ENCODE assay signal across 18 cellular contexts in genomic region chr5:132826424-132827082, GRCh38. TPM values are rescaled to one million over a fixed set of nuclear protein-coding genes. Genes with fewer than 3 reads are reported as not detected.
A peak's percentile ranks its signal among the peaks of the same experiment; 100 is the strongest.
DNase-seq lines count a peak whose midpoint lies in the region; ATAC-seq, FAIRE-seq and TF ChIP-seq lines count a peak whose summit lies in the region.
"Had no signal": no experiment of that assay in that cellular context is flagged by ENCODE, and none has a peak within 500 bp of the region (broad histone marks: within the 10 kb centered on the region; RNA-seq: fewer than 3 reads in every experiment).

No MANE protein-coding gene starts in this region.

- peak overlapping the region; percentile 21 for H2BK120ac ChIP-seq in trophoblast cell (ENCODE audit: insufficient read depth, low read length, poor library complexity)

- H4K8ac ChIP-seq in trophoblast cell (ENCODE audit: low read depth, low read length): peak overlapping the region; percentile 64

- peak overlapping the region; percentile 24 for H2AFZ ChIP-seq in trophoblast cell (ENCODE audit: insufficient read depth, low read length, poor library complexity)

- no peak overlapping the region for H2BK12ac ChIP-seq in trophoblast cell (ENCODE audit: low read length)

- H3K14ac ChIP-seq in trophoblast cell (ENCODE audit: low read length): no peak overlapping the region

- no peak overlapping the region for H2BK5ac ChIP-seq in trophoblast cell (ENCODE audit: low read depth, low read length, poor library complexity)

- H4K12ac ChIP-seq in trophoblast cell (ENCODE audit: low read depth, low read length): no peak overlapping the region

- intact Hi-C loops in kidney (cut with DNase I): no loop called here

- peaks cover 15% of the 10 kb centered on the region for H3K4me1 Mint-ChIP-seq in T-helper 2 cell treated with Interferon-gamma antibody and Interleukin-4, amounts not matched to agents 5 μg/mL and 100 μg/mL, for 36 hours (ENCODE audit: low read depth)

- H3K27ac ChIP-seq in VCaP: peak overlapping the region; percentile 27
- H3K27ac ChIP-seq in kidney (ENCODE audit: low read depth in 2 of 2, low read length in 2 of 2): no peak overlapping the region
- H3K27ac ChIP-seq in trophoblast cell (ENCODE audit: low read depth, low read length): no peak overlapping the region
- H3K27ac ChIP-seq: body of pancreas, KMS-11 had no signal

- H3K9ac ChIP-seq in kidney (ENCODE audit: low read length in 2 of 2) (no peak overlapping the region), trophoblast cell (ENCODE audit: low read length) (no peak overlapping the region)
- H3K9ac ChIP-seq: KMS-11 had no signal

- peaks cover 68% of the 10 kb centered on the region for H3K27me3 Mint-ChIP-seq in T-helper 2 cell treated with Interferon-gamma antibody and Interleukin-4, amounts not matched to agents 5 μg/mL and 100 μg/mL, for 36 hours (ENCODE audit: low read depth)

- TF ChIP-seq CTCF in VCaP (conservative IDR thresholded peaks at IDR 0.05) (no peak), kidney (IDR thresholded peaks at IDR 0.05; ENCODE audit: borderline replicate concordance, extremely low read depth, insufficient read depth) (no peak)

- H3K79me1 ChIP-seq in trophoblast cell (ENCODE audit: low read length): peaks cover 23% of the 10 kb centered on the region

- H3K9me3 ChIP-seq in kidney (ENCODE audit: control insufficient read depth in 1 of 2, low read length in 2 of 2) (no peaks in the 10 kb centered on the region), trophoblast cell (ENCODE audit: insufficient read depth, low read depth, low read length) (no peaks in the 10 kb centered on the region)
- H3K9me3 ChIP-seq: body of pancreas had no signal

- H4K91ac ChIP-seq in trophoblast cell (ENCODE audit: low read depth, low read length): peak overlapping the region; percentile 53

- H3K4ac ChIP-seq in trophoblast cell (ENCODE audit: low read depth, low read length): no peak overlapping the region

- no peak for ATAC-seq in HG03135 (IDR thresholded peaks at IDR 0.05; ENCODE audit: unreplicated experiment)
- ATAC-seq: body of pancreas had no signal

- H3K79me2 ChIP-seq in trophoblast cell (ENCODE audit: control insufficient read depth, insufficient read depth, low read length, poor library complexity): peaks cover 6% of the 10 kb centered on the region

- H3K4me1 ChIP-seq in kidney (ENCODE audit: control insufficient read depth in 1 of 2, insufficient read depth in 1 of 2, low read depth in 1 of 2, low read length in 2 of 2): peaks cover 5 to 15% of the 10 kb centered on the region in 2 donors
- peaks cover 28 to 36% of the 10 kb centered on the region in 2 experiments for H3K4me1 ChIP-seq in trophoblast cell (ENCODE audit: control insufficient read depth in 1 of 2, insufficient read depth in 2 of 2, low read length in 2 of 2)

- H3K4me3 ChIP-seq in kidney (ENCODE audit: low read length in 2 of 2) (no peak overlapping the region), trophoblast cell (ENCODE audit: low read depth, low read length) (no peak overlapping the region)
- H3K4me3 ChIP-seq: body of pancreas had no signal

- DNase-seq in T-helper 2 cell treated with Interferon-gamma antibody and Interleukin-4, amounts not matched to agents 5 μg/mL and 100 μg/mL, for 36 hours (ENCODE audit: low spot score): no peak
- DNase-seq in T-helper 2 cell (no peak), kidney (peak; percentile 22), trophoblast cell (no peak), NCI-H2196 treated with DMSO at 0.1 percent for 48 hours (lab: John Stamatoyannopoulos, UW; ENCODE audit: unreplicated experiment) (no peak)
- no peak for DNase-seq in stimulated activated CD4-positive, alpha-beta T cell treated with anti-CD3 and anti-CD28 coated beads, Interleukin-15, amount 100 ng/mL, for 24 hours
- DNase-seq: 8988T; activated CD4-positive, CD25-positive, alpha-beta regulatory T cell; body of pancreas; NCI-H1436; NCI-H446; stimulated activated CD4-positive, alpha-beta T cell treated with anti-CD3 and anti-CD28 coated beads, Interleukin-4, amount 100 ng/mL, for 24 hours had no signal

- FAIRE-seq in kidney (lab: Jason Lieb, UNC): no peak
- FAIRE-seq: GM19239 had no signal

- H3K18ac ChIP-seq in trophoblast cell (ENCODE audit: low read length): peak overlapping the region; percentile 51

- H3K36me3 Mint-ChIP-seq in T-helper 2 cell treated with Interferon-gamma antibody and Interleukin-4, amounts not matched to agents 5 μg/mL and 100 μg/mL, for 36 hours (ENCODE audit: low read depth): no peaks in the 10 kb centered on the region

- no peak overlapping the region for H3K4me2 ChIP-seq in trophoblast cell (ENCODE audit: low read length)
- H3K4me2 ChIP-seq: KMS-11 had no signal

- no peak overlapping the region for H3K27ac Mint-ChIP-seq in T-helper 2 cell treated with Interferon-gamma antibody and Interleukin-4, amounts not matched to agents 5 μg/mL and 100 μg/mL, for 36 hours

- no peaks in the 10 kb centered on the region for H3K9me3 Mint-ChIP-seq in T-helper 2 cell treated with Interferon-gamma antibody and Interleukin-4, amounts not matched to agents 5 μg/mL and 100 μg/mL, for 36 hours

- peak overlapping the region; percentile 4 for H2AK5ac ChIP-seq in trophoblast cell (ENCODE audit: low read length)

- H3K23ac ChIP-seq in trophoblast cell (ENCODE audit: low read length): no peak overlapping the region

- no peaks in the 10 kb centered on the region for H3K27me3 ChIP-seq in trophoblast cell (ENCODE audit: insufficient read depth, low read length)
- H3K27me3 ChIP-seq: body of pancreas had no signal

- WGBS in trophoblast cell (ENCODE audit: extremely low coverage, insufficient coverage, insufficient read length): no CpG with 5 or more reads among the region's 6 CpGs

- H3K36me3 ChIP-seq in kidney (ENCODE audit: control insufficient read depth in 1 of 2, insufficient read depth in 2 of 2, low read length in 2 of 2): no peaks in the 10 kb centered on the region
- peaks cover 0 to 3% of the 10 kb centered on the region in 2 experiments for H3K36me3 ChIP-seq in trophoblast cell (ENCODE audit: control insufficient read depth in 1 of 2, insufficient read depth in 2 of 2, low read length in 2 of 2)

- H3K4me3 Mint-ChIP-seq in T-helper 2 cell treated with Interferon-gamma antibody and Interleukin-4, amounts not matched to agents 5 μg/mL and 100 μg/mL, for 36 hours: peak overlapping the region; percentile 28

RNA-seq across cellular contexts. Expression of gene SHROOM1, which starts 3.9 kb away (rescaled TPM):
- total RNA-seq in kidney: 13.4 TPM
- 7.8 TPM for polyA plus RNA-seq in kidney (ENCODE audit: insufficient read depth, low read depth, low replicate concordance)
- 5.8 and 6.2 TPM in 2 replicates for polyA plus RNA-seq in trophoblast cell (2013)

RNA-seq across cellular contexts. Expression of gene SOWAHA, which starts 13.5 kb away (rescaled TPM):
- 4.1 TPM for total RNA-seq in kidney
- polyA plus RNA-seq in kidney (ENCODE audit: insufficient read depth, low read depth, low replicate concordance): 7.1 TPM
- polyA plus RNA-seq in trophoblast cell (2013): 23.8 and 25.2 TPM in 2 replicates
- total RNA-seq: SK-MEL-5 had no signal

RNA-seq across cellular contexts. Expression of gene GDF9, which starts 39.7 kb away (rescaled TPM):
- total RNA-seq in kidney: 0.88 TPM
- polyA plus RNA-seq in kidney (ENCODE audit: insufficient read depth, low read depth, low replicate concordance): 0.88 TPM
- 0.33 and 0.45 TPM in 2 replicates for polyA plus RNA-seq in trophoblast cell (2013)
- total RNA-seq: fibroblast of villous mesenchyme had no signal

RNA-seq across cellular contexts. Expression of gene UQCRQ, which starts 39.9 kb away (rescaled TPM):
- total RNA-seq in kidney: 306 TPM
- 1,158 TPM for polyA plus RNA-seq in kidney (ENCODE audit: insufficient read depth, low read depth, low replicate concordance)
- 333 and 368 TPM in 2 replicates for polyA plus RNA-seq in trophoblast cell (2013)

RNA-seq across cellular contexts. Expression of gene LEAP2, which starts 46.9 kb away (rescaled TPM):
- 1.5 TPM for total RNA-seq in kidney
- polyA plus RNA-seq in kidney (ENCODE audit: insufficient read depth, low read depth, low replicate concordance): 6.9 TPM
- polyA plus RNA-seq in trophoblast cell (2013): 0.68 and 0.71 TPM in 2 replicates
